In the genomic region with DNA sequence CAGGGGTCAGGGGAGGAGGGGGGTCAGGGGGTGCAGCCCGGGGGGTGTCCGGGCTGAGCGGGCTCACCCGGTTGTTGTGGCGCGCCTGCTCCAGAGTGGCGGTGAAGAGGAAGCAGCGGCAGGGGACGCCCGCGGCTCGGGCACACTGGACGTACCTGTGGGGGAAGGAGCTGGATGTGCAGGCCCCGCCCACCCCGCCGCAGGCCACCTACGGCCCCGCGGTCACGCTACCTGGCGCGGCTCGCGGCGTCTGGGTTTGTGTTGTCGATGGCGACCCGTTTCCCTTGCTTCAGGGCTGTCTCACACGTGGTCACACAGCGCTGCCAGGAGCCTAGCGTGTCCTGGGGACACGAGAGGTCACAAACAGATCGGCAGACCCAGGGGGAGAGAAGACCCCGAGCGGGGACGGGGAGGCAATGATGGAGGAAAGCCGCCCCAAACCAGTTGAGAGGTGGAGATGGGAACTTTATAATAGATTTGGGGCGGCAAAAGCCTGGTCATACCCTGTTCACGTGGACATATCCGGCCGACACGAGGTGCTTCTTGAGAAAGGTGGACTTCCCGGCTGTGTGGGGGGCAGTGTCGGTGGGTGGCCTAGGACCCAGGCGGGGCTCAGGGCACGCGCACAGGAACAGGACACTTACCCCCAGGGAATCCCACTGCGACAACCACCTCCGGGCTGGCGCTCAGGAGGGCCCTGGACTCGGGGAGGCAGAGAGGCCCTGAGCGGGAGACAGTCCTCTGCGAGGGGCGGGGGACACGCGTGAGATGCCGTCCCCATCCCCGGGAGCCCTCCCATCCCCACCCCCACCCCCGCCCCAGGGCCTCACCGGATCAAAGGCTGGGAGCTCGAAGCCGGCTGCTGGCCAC, we compare ENCODE assay signal across 1 cellular context.
TF ChIP-seq lines count a peak whose summit lies in the region.

No MANE protein-coding gene starts in this region.

TF ChIP-seq in WTC11, 78 proteins besides CTCF, POLR2A, EP300 and RAD21:
- TF ChIP-seq, protein P1, sequence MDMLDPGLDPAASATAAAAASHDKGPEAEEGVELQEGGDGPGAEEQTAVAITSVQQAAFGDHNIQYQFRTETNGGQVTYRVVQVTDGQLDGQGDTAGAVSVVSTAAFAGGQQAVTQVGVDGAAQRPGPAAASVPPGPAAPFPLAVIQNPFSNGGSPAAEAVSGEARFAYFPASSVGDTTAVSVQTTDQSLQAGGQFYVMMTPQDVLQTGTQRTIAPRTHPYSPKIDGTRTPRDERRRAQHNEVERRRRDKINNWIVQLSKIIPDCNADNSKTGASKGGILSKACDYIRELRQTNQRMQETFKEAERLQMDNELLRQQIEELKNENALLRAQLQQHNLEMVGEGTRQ (CRISPR knock-in tag; IDR thresholded peaks at IDR 0.05) = no peak
- TF ChIP-seq, protein P2, sequence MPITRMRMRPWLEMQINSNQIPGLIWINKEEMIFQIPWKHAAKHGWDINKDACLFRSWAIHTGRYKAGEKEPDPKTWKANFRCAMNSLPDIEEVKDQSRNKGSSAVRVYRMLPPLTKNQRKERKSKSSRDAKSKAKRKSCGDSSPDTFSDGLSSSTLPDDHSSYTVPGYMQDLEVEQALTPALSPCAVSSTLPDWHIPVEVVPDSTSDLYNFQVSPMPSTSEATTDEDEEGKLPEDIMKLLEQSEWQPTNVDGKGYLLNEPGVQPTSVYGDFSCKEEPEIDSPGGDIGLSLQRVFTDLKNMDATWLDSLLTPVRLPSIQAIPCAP (CRISPR knock-in tag; IDR thresholded peaks at IDR 0.05) = no peak
- TF ChIP-seq ZNF263 (CRISPR knock-in tag; IDR thresholded peaks at IDR 0.05; ENCODE audit: low read depth) = no peak
- TF ChIP-seq, protein P3, sequence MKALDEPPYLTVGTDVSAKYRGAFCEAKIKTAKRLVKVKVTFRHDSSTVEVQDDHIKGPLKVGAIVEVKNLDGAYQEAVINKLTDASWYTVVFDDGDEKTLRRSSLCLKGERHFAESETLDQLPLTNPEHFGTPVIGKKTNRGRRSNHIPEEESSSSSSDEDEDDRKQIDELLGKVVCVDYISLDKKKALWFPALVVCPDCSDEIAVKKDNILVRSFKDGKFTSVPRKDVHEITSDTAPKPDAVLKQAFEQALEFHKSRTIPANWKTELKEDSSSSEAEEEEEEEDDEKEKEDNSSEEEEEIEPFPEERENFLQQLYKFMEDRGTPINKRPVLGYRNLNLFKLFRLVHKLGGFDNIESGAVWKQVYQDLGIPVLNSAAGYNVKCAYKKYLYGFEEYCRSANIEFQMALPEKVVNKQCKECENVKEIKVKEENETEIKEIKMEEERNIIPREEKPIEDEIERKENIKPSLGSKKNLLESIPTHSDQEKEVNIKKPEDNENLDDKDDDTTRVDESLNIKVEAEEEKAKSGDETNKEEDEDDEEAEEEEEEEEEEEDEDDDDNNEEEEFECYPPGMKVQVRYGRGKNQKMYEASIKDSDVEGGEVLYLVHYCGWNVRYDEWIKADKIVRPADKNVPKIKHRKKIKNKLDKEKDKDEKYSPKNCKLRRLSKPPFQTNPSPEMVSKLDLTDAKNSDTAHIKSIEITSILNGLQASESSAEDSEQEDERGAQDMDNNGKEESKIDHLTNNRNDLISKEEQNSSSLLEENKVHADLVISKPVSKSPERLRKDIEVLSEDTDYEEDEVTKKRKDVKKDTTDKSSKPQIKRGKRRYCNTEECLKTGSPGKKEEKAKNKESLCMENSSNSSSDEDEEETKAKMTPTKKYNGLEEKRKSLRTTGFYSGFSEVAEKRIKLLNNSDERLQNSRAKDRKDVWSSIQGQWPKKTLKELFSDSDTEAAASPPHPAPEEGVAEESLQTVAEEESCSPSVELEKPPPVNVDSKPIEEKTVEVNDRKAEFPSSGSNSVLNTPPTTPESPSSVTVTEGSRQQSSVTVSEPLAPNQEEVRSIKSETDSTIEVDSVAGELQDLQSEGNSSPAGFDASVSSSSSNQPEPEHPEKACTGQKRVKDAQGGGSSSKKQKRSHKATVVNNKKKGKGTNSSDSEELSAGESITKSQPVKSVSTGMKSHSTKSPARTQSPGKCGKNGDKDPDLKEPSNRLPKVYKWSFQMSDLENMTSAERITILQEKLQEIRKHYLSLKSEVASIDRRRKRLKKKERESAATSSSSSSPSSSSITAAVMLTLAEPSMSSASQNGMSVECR (CRISPR knock-in tag; IDR thresholded peaks at IDR 0.05; ENCODE audit: borderline replicate concordance) = no peak
- TF ChIP-seq ELF4 (CRISPR knock-in tag; IDR thresholded peaks at IDR 0.05; ENCODE audit: low read depth) = no peak
- no peak for TF ChIP-seq FOXK1 (CRISPR knock-in tag; IDR thresholded peaks at IDR 0.05)
- no peak for TF ChIP-seq ATF1 (CRISPR knock-in tag; IDR thresholded peaks at IDR 0.05)
- TF ChIP-seq ZNF138 (CRISPR knock-in tag; conservative IDR thresholded peaks at IDR 0.05) = no peak
- no peak for TF ChIP-seq TEAD4 (CRISPR knock-in tag; IDR thresholded peaks at IDR 0.05)
- TF ChIP-seq, protein P4, sequence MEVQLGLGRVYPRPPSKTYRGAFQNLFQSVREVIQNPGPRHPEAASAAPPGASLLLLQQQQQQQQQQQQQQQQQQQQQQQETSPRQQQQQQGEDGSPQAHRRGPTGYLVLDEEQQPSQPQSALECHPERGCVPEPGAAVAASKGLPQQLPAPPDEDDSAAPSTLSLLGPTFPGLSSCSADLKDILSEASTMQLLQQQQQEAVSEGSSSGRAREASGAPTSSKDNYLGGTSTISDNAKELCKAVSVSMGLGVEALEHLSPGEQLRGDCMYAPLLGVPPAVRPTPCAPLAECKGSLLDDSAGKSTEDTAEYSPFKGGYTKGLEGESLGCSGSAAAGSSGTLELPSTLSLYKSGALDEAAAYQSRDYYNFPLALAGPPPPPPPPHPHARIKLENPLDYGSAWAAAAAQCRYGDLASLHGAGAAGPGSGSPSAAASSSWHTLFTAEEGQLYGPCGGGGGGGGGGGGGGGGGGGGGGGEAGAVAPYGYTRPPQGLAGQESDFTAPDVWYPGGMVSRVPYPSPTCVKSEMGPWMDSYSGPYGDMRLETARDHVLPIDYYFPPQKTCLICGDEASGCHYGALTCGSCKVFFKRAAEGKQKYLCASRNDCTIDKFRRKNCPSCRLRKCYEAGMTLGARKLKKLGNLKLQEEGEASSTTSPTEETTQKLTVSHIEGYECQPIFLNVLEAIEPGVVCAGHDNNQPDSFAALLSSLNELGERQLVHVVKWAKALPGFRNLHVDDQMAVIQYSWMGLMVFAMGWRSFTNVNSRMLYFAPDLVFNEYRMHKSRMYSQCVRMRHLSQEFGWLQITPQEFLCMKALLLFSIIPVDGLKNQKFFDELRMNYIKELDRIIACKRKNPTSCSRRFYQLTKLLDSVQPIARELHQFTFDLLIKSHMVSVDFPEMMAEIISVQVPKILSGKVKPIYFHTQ (CRISPR knock-in tag; IDR thresholded peaks at IDR 0.05) = no peak
- TF ChIP-seq, protein P5, sequence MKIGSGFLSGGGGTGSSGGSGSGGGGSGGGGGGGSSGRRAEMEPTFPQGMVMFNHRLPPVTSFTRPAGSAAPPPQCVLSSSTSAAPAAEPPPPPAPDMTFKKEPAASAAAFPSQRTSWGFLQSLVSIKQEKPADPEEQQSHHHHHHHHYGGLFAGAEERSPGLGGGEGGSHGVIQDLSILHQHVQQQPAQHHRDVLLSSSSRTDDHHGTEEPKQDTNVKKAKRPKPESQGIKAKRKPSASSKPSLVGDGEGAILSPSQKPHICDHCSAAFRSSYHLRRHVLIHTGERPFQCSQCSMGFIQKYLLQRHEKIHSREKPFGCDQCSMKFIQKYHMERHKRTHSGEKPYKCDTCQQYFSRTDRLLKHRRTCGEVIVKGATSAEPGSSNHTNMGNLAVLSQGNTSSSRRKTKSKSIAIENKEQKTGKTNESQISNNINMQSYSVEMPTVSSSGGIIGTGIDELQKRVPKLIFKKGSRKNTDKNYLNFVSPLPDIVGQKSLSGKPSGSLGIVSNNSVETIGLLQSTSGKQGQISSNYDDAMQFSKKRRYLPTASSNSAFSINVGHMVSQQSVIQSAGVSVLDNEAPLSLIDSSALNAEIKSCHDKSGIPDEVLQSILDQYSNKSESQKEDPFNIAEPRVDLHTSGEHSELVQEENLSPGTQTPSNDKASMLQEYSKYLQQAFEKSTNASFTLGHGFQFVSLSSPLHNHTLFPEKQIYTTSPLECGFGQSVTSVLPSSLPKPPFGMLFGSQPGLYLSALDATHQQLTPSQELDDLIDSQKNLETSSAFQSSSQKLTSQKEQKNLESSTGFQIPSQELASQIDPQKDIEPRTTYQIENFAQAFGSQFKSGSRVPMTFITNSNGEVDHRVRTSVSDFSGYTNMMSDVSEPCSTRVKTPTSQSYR (CRISPR knock-in tag; IDR thresholded peaks at IDR 0.05) = no peak
- no peak for TF ChIP-seq FOXP1 (CRISPR knock-in tag; IDR thresholded peaks at IDR 0.05; ENCODE audit: borderline replicate concordance)
- TF ChIP-seq HMGA2 (CRISPR knock-in tag; IDR thresholded peaks at IDR 0.05) = no peak
- no peak for TF ChIP-seq JAZF1 (CRISPR knock-in tag; IDR thresholded peaks at IDR 0.05)
- no peak for TF ChIP-seq ATF6 (CRISPR knock-in tag; IDR thresholded peaks at IDR 0.05)
- TF ChIP-seq GTF2I (CRISPR knock-in tag; conservative IDR thresholded peaks at IDR 0.05) = no peak
- TF ChIP-seq STAT6 (CRISPR knock-in tag; conservative IDR thresholded peaks at IDR 0.05; ENCODE audit: low read depth) = no peak
TF ChIP-seq in WTC11: peak in this region for 0.
